Comparison of ENCODE assay signal across 23 cellular contexts in the genomic region with DNA sequence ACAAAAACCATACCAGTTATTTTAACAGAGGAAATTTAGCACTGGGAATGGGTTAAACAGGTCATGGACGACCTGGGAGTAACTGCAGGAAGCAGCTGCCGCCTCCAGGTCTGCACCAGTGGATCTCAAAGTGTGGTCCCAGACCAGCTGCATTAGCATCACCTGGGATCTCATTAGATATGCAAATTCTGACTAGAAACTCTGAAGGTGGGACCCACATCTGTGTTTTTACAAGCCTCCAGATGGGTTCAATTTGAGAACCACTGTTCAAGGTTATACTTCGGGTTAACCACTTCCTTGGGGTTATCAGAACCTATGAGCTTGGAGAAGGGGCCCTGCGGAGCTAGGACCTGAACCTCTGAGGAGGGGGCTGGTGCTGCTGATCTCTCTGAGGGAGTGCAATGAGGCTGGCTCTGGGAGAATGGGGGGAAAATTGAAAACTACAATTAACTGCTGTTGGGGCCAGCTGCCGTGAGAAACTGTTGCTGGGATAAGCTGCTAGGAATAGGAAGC.
A peak's percentile ranks its signal among the peaks of the same experiment; 100 is the strongest.
DNase-seq lines count a peak whose midpoint lies in the region; ATAC-seq and TF ChIP-seq lines count a peak whose summit lies in the region.
"Had no signal": no experiment of that assay in that cellular context is flagged by ENCODE, and none has a peak within 500 bp of the region (broad histone marks: within the 10 kb centered on the region; RNA-seq: fewer than 3 reads in every experiment).

No MANE protein-coding gene starts in this region.

- H3K27ac ChIP-seq in heart left ventricle = peak overlapping the region in 8 of 12 donors; percentile 10 to 78 (median 68)
- H3K27ac ChIP-seq in DND-41 (ENCODE audit: low read length) = no peak overlapping the region
- peak overlapping the region; percentile 71 to 73 for H3K27ac ChIP-seq in ascending aorta
- peak overlapping the region in 5 of 8 donors; percentile 41 to 63 (median 58) for H3K27ac ChIP-seq in spleen
- H3K27ac ChIP-seq: SJSA1 had no signal

- no peak overlapping the region for H3K4me3 Mint-ChIP-seq in natural killer cell
- H3K4me3 Mint-ChIP-seq: CD4-positive, alpha-beta memory T cell had no signal

- peaks cover under 1 to 3% of the 10 kb centered on the region in 2 donors for H3K27me3 Mint-ChIP-seq in natural killer cell (ENCODE audit: low read depth in 2 of 2)

- TF ChIP-seq CTCF in heart left ventricle (IDR thresholded peaks at IDR 0.05) (no peak), DND-41 (IDR thresholded peaks at IDR 0.05; ENCODE audit: borderline replicate concordance, extremely low read depth, low read length, poor library complexity, severe bottlenecking) (no peak), ascending aorta (IDR thresholded peaks at IDR 0.05) (no peak), spleen (IDR thresholded peaks at IDR 0.05 in 8 of 11, conservative IDR thresholded peaks at IDR 0.05 in 3 of 11) (no peak), natural killer cell (IDR thresholded peaks at IDR 0.05) (no peak)

- H3K4me3 ChIP-seq in heart left ventricle (no peak overlapping the region), DND-41 (ENCODE audit: low read depth in 1 of 2, low read length in 2 of 2) (no peak overlapping the region), ascending aorta (no peak overlapping the region), spleen (no peak overlapping the region)
- H3K4me3 ChIP-seq: SJSA1 had no signal

- no peaks in the 10 kb centered on the region for H3K79me2 ChIP-seq in DND-41 (ENCODE audit: insufficient read depth, low read length)

- ATAC-seq in heart left ventricle = no peak
- no peak for ATAC-seq in Right ventricle myocardium inferior
- peak; percentile 69 for ATAC-seq in DND-41 (ENCODE audit: insufficient read depth, low read depth)
- ATAC-seq in HG03196 (IDR thresholded peaks at IDR 0.05; ENCODE audit: unreplicated experiment) = no peak
- no peak for ATAC-seq in natural killer cell
- ATAC-seq: PC-3 had no signal

- H3K36me3 ChIP-seq in heart left ventricle = peaks cover 0 to 92% (median 50%) of the 10 kb centered on the region in 9 donors
- H3K36me3 ChIP-seq in DND-41 (ENCODE audit: insufficient read depth, low read length) = no peaks in the 10 kb centered on the region
- peaks cover 36 to 50% of the 10 kb centered on the region in 2 donors for H3K36me3 ChIP-seq in ascending aorta
- H3K36me3 ChIP-seq in spleen = peaks cover 0 to 100% (median 7%) of the 10 kb centered on the region in 6 donors
- H3K36me3 ChIP-seq: SJSA1 had no signal

- no peaks in the 10 kb centered on the region for H3K36me3 Mint-ChIP-seq in natural killer cell
- H3K36me3 Mint-ChIP-seq: CD4-positive, alpha-beta memory T cell had no signal

- no peak for DNase-seq in heart left ventricle
- no peak for DNase-seq in Right ventricle myocardium inferior (ENCODE audit: missing footprints)
- DNase-seq in DND-41 = peak; percentile 7
- no peak for DNase-seq in ascending aorta (ENCODE audit: low spot score in 2 of 2)
- no peak for DNase-seq in spleen
- DNase-seq in SHP77 treated with DMSO at 0.1 percent for 48 hours (lab: John Stamatoyannopoulos, UW) = no peak
- no peak for DNase-seq in natural killer cell
- DNase-seq: Caco-2; CD4-positive, alpha-beta memory T cell; DMS79 treated with DMSO at 0.1 percent for 48 hours; Karpas-422; NCI-H1092 treated with DMSO at 0.1 percent for 48 hours; NCI-H1436; NCI-H187; NCI-H2081 treated with DMSO at 0.1 percent for 48 hours; NCI-H2171 treated with DMSO at 0.1 percent for 48 hours; NCI-H345; NCI-H510A treated with DMSO at 0.1 percent for 48 hours; NCI-H774; NK-92 treated with Interleukin-12 subunit alpha and Interleukin-12 subunit beta, amount 100 ng/mL, for 24 hours; PC-3 had no signal

- H3K4me2 ChIP-seq in DND-41 (ENCODE audit: insufficient read depth, low read length) = no peak overlapping the region

- H3K4me1 Mint-ChIP-seq in natural killer cell = no peaks in the 10 kb centered on the region
- H3K4me1 Mint-ChIP-seq: CD4-positive, alpha-beta memory T cell had no signal

- H4K20me1 ChIP-seq in DND-41 (ENCODE audit: insufficient read depth, low read length) = no peaks in the 10 kb centered on the region

- WGBS in heart left ventricle, 4 donors = 76 to 85% (median 79%) methylated on average over 3 to 5 of the region's 5 CpGs
- 39 to 59% (median 49%) methylated on average over 5 of the region's 5 CpGs for WGBS in spleen, 5 donors

- H3K4me1 ChIP-seq in heart left ventricle (peaks cover 0 to 63% (median 24%) of the 10 kb centered on the region in 12 donors), DND-41 (ENCODE audit: insufficient read depth, low read length) (no peaks in the 10 kb centered on the region), ascending aorta (peaks cover 8 to 32% of the 10 kb centered on the region in 2 donors), spleen (peaks cover 5 to 51% (median 26%) of the 10 kb centered on the region in 6 donors)
- H3K4me1 ChIP-seq: Caco-2, SJSA1 had no signal

- intact Hi-C loops in heart left ventricle (cut with DNase I) (loop anchor here in 1 of 10 donors (10.0 kb wide), 2 partner anchors 208 to 238 kb away; no protein-coding TSS in a partner anchor), Right ventricle myocardium inferior (cut with DNase I) (loop anchor here (10.0 kb wide), 1 partner anchor 238 kb away; no protein-coding TSS in a partner anchor), ascending aorta (cut with DNase I) (loop anchor here (5.0 kb wide), 2 partner anchors 205 to 240 kb away; no protein-coding TSS in a partner anchor), spleen (cut with DNase I; ENCODE audit: low total_unique reads) (no loop called here), natural killer cell (cut with micrococcal nuclease) (no loop called here)

- H3K27me3 ChIP-seq in heart left ventricle (no peaks in the 10 kb centered on the region), DND-41 (ENCODE audit: insufficient read depth, low read length, poor library complexity) (peaks cover 12% of the 10 kb centered on the region), ascending aorta (no peaks in the 10 kb centered on the region), spleen (replicated peaks in 1 of 7) (no peaks in the 10 kb centered on the region)
- H3K27me3 ChIP-seq: SJSA1 had no signal

- H3K9me3 ChIP-seq in heart left ventricle = no peaks in the 10 kb centered on the region
- no peaks in the 10 kb centered on the region for H3K9me3 ChIP-seq in DND-41 (ENCODE audit: insufficient read depth, low read length, severe bottlenecking)
- no peaks in the 10 kb centered on the region for H3K9me3 ChIP-seq in ascending aorta
- no peaks in the 10 kb centered on the region for H3K9me3 ChIP-seq in spleen
- H3K9me3 ChIP-seq: Caco-2, SJSA1 had no signal

- no peaks in the 10 kb centered on the region for H3K9me3 Mint-ChIP-seq in natural killer cell
- H3K9me3 Mint-ChIP-seq: CD4-positive, alpha-beta memory T cell had no signal

- no peak overlapping the region for H3K27ac Mint-ChIP-seq in natural killer cell

- no peak for TF ChIP-seq POLR2A in heart left ventricle (IDR thresholded peaks at IDR 0.05)
- TF ChIP-seq POLR2A in spleen (IDR thresholded peaks at IDR 0.05) = no peak

- H3K9ac ChIP-seq in DND-41 (ENCODE audit: low read depth, low read length) = no peak overlapping the region

- no peak overlapping the region for H2AFZ ChIP-seq in DND-41 (ENCODE audit: low read depth, low read length)

Comparison
In these comparisons a context has a peak if more than half of its experiments do, and no peak if none do; other contexts are left out.
1. intact Hi-C loops: an anchor here in Right ventricle myocardium inferior (10.0 kb wide) and ascending aorta (5.0 kb wide); none called in spleen and natural killer cell.